In the genomic region with DNA sequence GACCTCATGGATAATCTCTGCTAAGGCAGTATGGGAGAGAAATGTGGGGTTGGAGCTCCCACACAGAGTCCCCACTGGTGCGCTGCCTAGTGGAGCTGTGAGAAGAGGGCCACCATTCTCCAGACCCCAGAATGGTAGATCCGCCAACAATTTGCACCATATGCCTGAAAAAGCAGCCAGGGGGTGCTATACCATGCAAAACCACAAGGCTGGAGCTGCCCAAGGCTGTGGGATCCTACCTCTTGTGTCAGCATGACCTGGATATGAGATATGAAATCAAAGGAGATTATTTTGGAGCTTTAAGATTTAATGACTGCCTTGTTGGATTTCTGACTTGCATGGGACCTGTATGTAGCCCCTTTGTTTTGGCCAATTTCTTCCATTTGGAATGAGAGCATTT, we compare ENCODE assay signal across 19 cellular contexts. TPM values are rescaled to one million over a fixed set of nuclear protein-coding genes. Genes with fewer than 3 reads are reported as not detected.
"Had no signal": no experiment of that assay in that cellular context is flagged by ENCODE, and none has a peak within 500 bp of the region (broad histone marks: within the 10 kb centered on the region; RNA-seq: fewer than 3 reads in every experiment).

No MANE protein-coding gene starts in this region.

- H3K27me3 Mint-ChIP-seq: activated B cell treated with CpG ODN at 0.5 μM for 24 hours; stimulated activated memory B cell treated with anti-CD40 and anti-IgM and Interleukin-4, amounts not matched to agents 10 μg/mL and 1 μg/mL and 100 μg/mL, for 72 hours had no signal

- H3K4me1 Mint-ChIP-seq: activated B cell treated with CpG ODN at 0.5 μM for 24 hours; activated CD8-positive, alpha-beta memory T cell treated with anti-CD3 and anti-CD28 coated beads, Interleukin-2, amount 10 ng/mL, durations not matched to agents 7 days and 5 days; activated naive CD4-positive, alpha-beta T cell treated with anti-CD3 and anti-CD28 coated beads, Interleukin-2, amount 10 ng/mL, durations not matched to agents 7 days and 5 days; stimulated activated memory B cell treated with anti-CD40 and anti-IgM and Interleukin-4, amounts not matched to agents 10 μg/mL and 1 μg/mL and 100 μg/mL, for 72 hours had no signal

- H3K4me3 Mint-ChIP-seq: activated B cell treated with CpG ODN at 0.5 μM for 24 hours; activated CD8-positive, alpha-beta memory T cell treated with anti-CD3 and anti-CD28 coated beads, Interleukin-2, amount 10 ng/mL, durations not matched to agents 7 days and 5 days; activated naive CD4-positive, alpha-beta T cell treated with anti-CD3 and anti-CD28 coated beads, Interleukin-2, amount 10 ng/mL, durations not matched to agents 7 days and 5 days; natural killer cell treated with Interleukin-12 subunit alpha and Interleukin-12 subunit beta and Interleukin-15 and Interleukin-18, amount 100 ng/mL, for 72 hours; stimulated activated memory B cell treated with anti-CD40 and anti-IgM and Interleukin-4, amounts not matched to agents 10 μg/mL and 1 μg/mL and 100 μg/mL, for 72 hours had no signal

- H3K4me3 ChIP-seq: cardiac muscle cell, esophagus squamous epithelium had no signal

- DNase-seq: activated B cell treated with CpG ODN at 0.5 μM for 24 hours; activated CD4-positive, alpha-beta T cell treated with anti-CD3 and anti-CD28 coated beads, Interleukin-2, amount 50 U/mL, for 4 hours; activated CD8-positive, alpha-beta memory T cell treated with anti-CD3 and anti-CD28 coated beads, Interleukin-2, amount 10 ng/mL, durations not matched to agents 7 days and 5 days; activated naive CD4-positive, alpha-beta T cell treated with anti-CD3 and anti-CD28 coated beads, Interleukin-2, amount 10 ng/mL, durations not matched to agents 7 days and 5 days; activated T-cell treated with anti-CD3 and anti-CD28 coated beads, Interleukin-2, amount 50 U/mL, for 1 hour; esophagus squamous epithelium; foreskin fibroblast; glutamatergic neuron; hypothalamus; kidney glomerular epithelial cell; mesendoderm; stimulated activated CD4-positive, alpha-beta T cell treated with anti-CD3 and anti-CD28 coated beads, Interleukin-2, amount 100 ng/mL, for 48 hours had no signal

- H3K27ac ChIP-seq: cardiac muscle cell, esophagus squamous epithelium had no signal

- H3K27ac Mint-ChIP-seq: activated B cell treated with CpG ODN at 0.5 μM for 24 hours; activated CD8-positive, alpha-beta memory T cell treated with anti-CD3 and anti-CD28 coated beads, Interleukin-2, amount 10 ng/mL, durations not matched to agents 7 days and 5 days; activated naive CD4-positive, alpha-beta T cell treated with anti-CD3 and anti-CD28 coated beads, Interleukin-2, amount 10 ng/mL, durations not matched to agents 7 days and 5 days; activated T-helper 2 cell treated with anti-CD3 and anti-CD28 coated beads, Interferon-gamma antibody, Interleukin-2, Interleukin-4, amounts not matched to agents 10 μg/mL and 5 μg/mL and 100 μg/mL, durations not matched to agents 14 hours and 24 hours and 36 hours; natural killer cell treated with Interleukin-12 subunit alpha and Interleukin-12 subunit beta and Interleukin-15 and Interleukin-18, amount 100 ng/mL, for 72 hours; stimulated activated memory B cell treated with anti-CD40 and anti-IgM and Interleukin-4, amounts not matched to agents 10 μg/mL and 1 μg/mL and 100 μg/mL, for 72 hours had no signal

- H3K36me3 Mint-ChIP-seq: activated naive CD4-positive, alpha-beta T cell treated with anti-CD3 and anti-CD28 coated beads, Interleukin-2, amount 10 ng/mL, durations not matched to agents 7 days and 5 days had no signal

- H3K36me3 ChIP-seq: cardiac muscle cell, esophagus squamous epithelium had no signal

- H3K4me1 ChIP-seq: esophagus squamous epithelium had no signal

- H3K27me3 ChIP-seq: cardiac muscle cell, esophagus squamous epithelium had no signal

RNA-seq across cellular contexts. Expression of a gene that starts 27.0 kb away (rescaled TPM):
- total RNA-seq: cardiac muscle cell had no signal

RNA-seq across cellular contexts. Expression of a gene that starts 51.0 kb away (rescaled TPM):
- total RNA-seq: activated B cell treated with CpG ODN at 0.5 μM for 24 hours; activated CD8-positive, alpha-beta memory T cell treated with anti-CD3 and anti-CD28 coated beads, Interleukin-2, amount 10 ng/mL, durations not matched to agents 7 days and 5 days; activated T-helper 2 cell treated with anti-CD3 and anti-CD28 coated beads, Interferon-gamma antibody, Interleukin-2, Interleukin-4, amounts not matched to agents 10 μg/mL and 5 μg/mL and 100 μg/mL, durations not matched to agents 14 hours and 24 hours and 36 hours; cardiac muscle cell; esophagus squamous epithelium; natural killer cell treated with Interleukin-12 subunit alpha and Interleukin-12 subunit beta and Interleukin-15 and Interleukin-18, amount 100 ng/mL, for 72 hours; posterior vena cava; skeletal muscle tissue; T-helper 2 cell treated with Interferon-gamma antibody and Interleukin-4, amounts not matched to agents 100 ng/mL and 5 ng/mL, for 36 hours had no signal
